8 cellular contexts compared by ENCODE assay signal in genomic region chr7:111730476-111731300, GRCh38.
DNase-seq lines count a peak whose midpoint lies in the region; ATAC-seq and TF ChIP-seq lines count a peak whose summit lies in the region.

No MANE protein-coding gene starts in this region.

- DNase-seq in D341Med (ENCODE audit: low spot score) = peak; percentile 58
- peak; percentile 43 for DNase-seq in iPS-NIHi7 (ENCODE audit: extremely low spot score)
- no peak for DNase-seq in activated CD4-positive, alpha-beta T cell treated with anti-CD3 and anti-CD28 coated beads, Interleukin-2, amount 50 U/mL, for 1 hour
- DNase-seq in activated T-cell treated with anti-CD3 and anti-CD28 coated beads for 4 hours = no peak
- DNase-seq in activated CD4-positive, alpha-beta T cell treated with anti-CD3 and anti-CD28 coated beads, Interleukin-2, amount 50 U/mL, for 48 hours = no peak

- peak; percentile 78 for ATAC-seq in GM19395 (IDR thresholded peaks at IDR 0.05; ENCODE audit: unreplicated experiment)
- ATAC-seq in SK-N-SH treated with all-trans-retinoic acid at 6 μM for 48 hours = peak; percentile 92

- TF ChIP-seq RAD21 in Ishikawa (IDR thresholded peaks at IDR 0.05; ENCODE audit: low read depth) = peak; percentile 79

- no peak for TF ChIP-seq EP300 in Ishikawa (IDR thresholded peaks at IDR 0.05; ENCODE audit: borderline replicate concordance)

TF ChIP-seq in Ishikawa, 13 proteins besides CTCF, POLR2A, EP300 and RAD21:
- TF ChIP-seq USF1 (IDR thresholded peaks at IDR 0.05) (no peak), CREB1 (IDR thresholded peaks at IDR 0.05; ENCODE audit: low read depth) (no peak), EGR1 (IDR thresholded peaks at IDR 0.05) (no peak), NFIC (IDR thresholded peaks at IDR 0.05) (no peak), TEAD4 (IDR thresholded peaks at IDR 0.05) (no peak), YY1 (IDR thresholded peaks at IDR 0.05; ENCODE audit: low read depth) (no peak), ZBTB7A (IDR thresholded peaks at IDR 0.05; ENCODE audit: low read depth) (no peak), REST (IDR thresholded peaks at IDR 0.05; ENCODE audit: low read depth) (no peak), TCF12 (IDR thresholded peaks at IDR 0.05; ENCODE audit: low read depth) (no peak), TAF1 (IDR thresholded peaks at IDR 0.05; ENCODE audit: low read depth) (no peak), MAX (IDR thresholded peaks at IDR 0.05) (no peak), FOXM1 (IDR thresholded peaks at IDR 0.05; ENCODE audit: borderline replicate concordance, low read depth) (no peak), CEBPB (IDR thresholded peaks at IDR 0.05) (no peak)

TF ChIP-seq in SK-N-SH treated with all-trans-retinoic acid at 6 μM for 48 hours, 23 proteins besides CTCF, POLR2A, EP300 and RAD21:
- no peak for TF ChIP-seq ZNF565 (CRISPR knock-in tag; conservative IDR thresholded peaks at IDR 0.05; ENCODE audit: low read depth)
- no peak for TF ChIP-seq PPARA (CRISPR knock-in tag; IDR thresholded peaks at IDR 0.05; ENCODE audit: borderline replicate concordance)
- TF ChIP-seq TCF4 (CRISPR knock-in tag; IDR thresholded peaks at IDR 0.05; ENCODE audit: borderline replicate concordance) = no peak
- TF ChIP-seq TSHZ2 (CRISPR knock-in tag; IDR thresholded peaks at IDR 0.05) = no peak
- TF ChIP-seq POU6F1 (CRISPR knock-in tag; IDR thresholded peaks at IDR 0.05; ENCODE audit: borderline replicate concordance, low read depth) = no peak
- no peak for TF ChIP-seq CREB5 (CRISPR knock-in tag; IDR thresholded peaks at IDR 0.05; ENCODE audit: low read depth)
- TF ChIP-seq ZC3H10 (CRISPR knock-in tag; IDR thresholded peaks at IDR 0.05) = no peak
- TF ChIP-seq ZNF70 (CRISPR knock-in tag; IDR thresholded peaks at IDR 0.05) = no peak
- TF ChIP-seq ISL1 (CRISPR knock-in tag; IDR thresholded peaks at IDR 0.05) = no peak
- no peak for TF ChIP-seq OSR1 (CRISPR knock-in tag; IDR thresholded peaks at IDR 0.05)
- no peak for TF ChIP-seq ZNF8 (CRISPR knock-in tag; IDR thresholded peaks at IDR 0.05)
- no peak for TF ChIP-seq SNAI2 (CRISPR knock-in tag; IDR thresholded peaks at IDR 0.05)
TF ChIP-seq in SK-N-SH treated with all-trans-retinoic acid at 6 μM for 48 hours: peak in this region for 0.

Comparison
In these comparisons a context has a peak if more than half of its experiments do, and no peak if none do; other contexts are left out.
1. DNase-seq: peak in D341Med (single experiment) and iPS-NIHi7 (single experiment); none in activated CD4-positive, alpha-beta T cell treated with anti-CD3 and anti-CD28 coated beads, Interleukin-2, amount 50 U/mL, for 1 hour (single experiment), activated T-cell treated with anti-CD3 and anti-CD28 coated beads for 4 hours (single experiment) and activated CD4-positive, alpha-beta T cell treated with anti-CD3 and anti-CD28 coated beads, Interleukin-2, amount 50 U/mL, for 48 hours (0 of 2).